32 cellular contexts compared by ENCODE assay signal in genomic region chr1:2962061-2962460, GRCh38. TPM values are rescaled to one million over a fixed set of nuclear protein-coding genes. Genes with fewer than 3 reads are reported as not detected.
"Had no signal": no experiment of that assay in that cellular context is flagged by ENCODE, and none has a peak within 500 bp of the region (broad histone marks: within the 10 kb centered on the region; RNA-seq: fewer than 3 reads in every experiment).

No MANE protein-coding gene starts in this region.

- H3K27ac Mint-ChIP-seq: activated CD4-positive, alpha-beta T cell treated with anti-CD3 and anti-CD28 coated beads, Interleukin-2, amount 10 ng/mL, durations not matched to agents 24 days and 14 days; activated CD8-positive, alpha-beta T cell treated with anti-CD3 and anti-CD28 coated beads, Interleukin-2, amount 10 ng/mL, durations not matched to agents 7 days and 5 days; activated naive CD4-positive, alpha-beta T cell treated with anti-CD3 and anti-CD28 coated beads, Interleukin-2, amount 50 U/mL, for 24 hours; activated T-cell treated with anti-CD3 and anti-CD28 coated beads, Interleukin-2, amount 50 U/mL, for 24 hours; activated T-helper 2 cell treated with anti-CD3 and anti-CD28 coated beads, Interferon-gamma antibody, Interleukin-2, Interleukin-4, amounts not matched to agents 10 μg/mL and 5 μg/mL and 100 μg/mL, durations not matched to agents 14 hours and 24 hours and 36 hours had no signal

- H3K4me3 ChIP-seq: MG63 had no signal

- H3K4me3 Mint-ChIP-seq: activated CD4-positive, alpha-beta T cell treated with anti-CD3 and anti-CD28 coated beads, Interleukin-2, amount 10 ng/mL, durations not matched to agents 24 days and 14 days; activated CD8-positive, alpha-beta T cell treated with anti-CD3 and anti-CD28 coated beads, Interleukin-2, amount 10 ng/mL, durations not matched to agents 7 days and 5 days; activated naive CD4-positive, alpha-beta T cell treated with anti-CD3 and anti-CD28 coated beads, Interleukin-2, amount 50 U/mL, for 24 hours; activated T-cell treated with anti-CD3 and anti-CD28 coated beads, Interleukin-2, amount 50 U/mL, for 24 hours had no signal

- H3K36me3 ChIP-seq: brain microvascular endothelial cell, MG63 had no signal

- H3K27me3 Mint-ChIP-seq: activated CD4-positive, alpha-beta T cell treated with anti-CD3 and anti-CD28 coated beads, Interleukin-2, amount 10 ng/mL, durations not matched to agents 24 days and 14 days; activated naive CD4-positive, alpha-beta T cell treated with anti-CD3 and anti-CD28 coated beads, Interleukin-2, amount 50 U/mL, for 24 hours had no signal

- ATAC-seq: activated CD8-positive, alpha-beta T cell treated with anti-CD3 and anti-CD28 coated beads, Interleukin-2, amount 10 ng/mL, durations not matched to agents 7 days and 5 days; Panc1; SK-N-SH treated with all-trans-retinoic acid at 6 μM for 48 hours had no signal

- H3K27me3 ChIP-seq: brain microvascular endothelial cell, MG63 had no signal

- H3K4me1 Mint-ChIP-seq: activated CD4-positive, alpha-beta T cell treated with anti-CD3 and anti-CD28 coated beads, Interleukin-2, amount 10 ng/mL, durations not matched to agents 24 days and 14 days; activated naive CD4-positive, alpha-beta T cell treated with anti-CD3 and anti-CD28 coated beads, Interleukin-2, amount 50 U/mL, for 24 hours had no signal

- DNase-seq: activated CD4-positive, alpha-beta T cell treated with anti-CD3 and anti-CD28 coated beads, Interleukin-2, amount 10 ng/mL, durations not matched to agents 24 days and 14 days; activated CD4-positive, alpha-beta T cell treated with anti-CD3 and anti-CD28 coated beads, Interleukin-2, amount 50 U/mL, for 4 hours; activated CD8-positive, alpha-beta T cell treated with anti-CD3 and anti-CD28 coated beads, Interleukin-2, amount 10 ng/mL, durations not matched to agents 7 days and 5 days; activated gamma-delta T cell; activated naive CD4-positive, alpha-beta T cell treated with Interleukin-2 at 50 U/mL for 16 hours; activated T-cell treated with anti-CD3 and anti-CD28 coated beads, Interleukin-2, amount 50 U/mL, for 24 hours; amniotic stem cell; brain microvascular endothelial cell; Kasumi-1; KG1; MG63; NCI-H1048; NCI-H1105 treated with DMSO at 0.1 percent for 48 hours; NCI-H1436; NCI-H1694; NCI-H1930; NCI-H2081 treated with DMSO at 0.1 percent for 48 hours; NCI-H226; NCI-H524 treated with DMSO at 0.1 percent for 48 hours; SIG-M5; SW 1271; T-helper 1 cell; T-helper 9 cell had no signal

- H3K27ac ChIP-seq: brain microvascular endothelial cell, VCaP had no signal

- H3K9me3 Mint-ChIP-seq: activated naive CD4-positive, alpha-beta T cell treated with anti-CD3 and anti-CD28 coated beads, Interleukin-2, amount 50 U/mL, for 24 hours had no signal

RNA-seq across cellular contexts. Expression of gene ACTRT2, which starts 59.2 kb away (rescaled TPM):
- total RNA-seq: activated CD4-positive, alpha-beta T cell treated with anti-CD3 and anti-CD28 coated beads, Interleukin-2, amount 10 ng/mL, durations not matched to agents 24 days and 14 days; activated CD8-positive, alpha-beta T cell treated with anti-CD3 and anti-CD28 coated beads, Interleukin-2, amount 10 ng/mL, durations not matched to agents 7 days and 5 days; activated T-helper 2 cell treated with anti-CD3 and anti-CD28 coated beads, Interferon-gamma antibody, Interleukin-2, Interleukin-4, amounts not matched to agents 10 μg/mL and 5 μg/mL and 100 μg/mL, durations not matched to agents 14 hours and 24 hours and 36 hours; aorta; NCI-H460; RPMI7951; SK-MEL-5 had no signal
- polyA plus RNA-seq: aorta had no signal
